In genomic region chr12:94644141-94644575, GRCh38 we compare ENCODE assay signal across 8 cellular contexts. TPM values are rescaled to one million over a fixed set of nuclear protein-coding genes. Genes with fewer than 3 reads are reported as not detected.
DNase-seq lines count a peak whose midpoint lies in the region; ATAC-seq and TF ChIP-seq lines count a peak whose summit lies in the region.

No MANE protein-coding gene starts in this region.

- H3K9ac ChIP-seq in mesendoderm (ENCODE audit: low read length) = no peak overlapping the region

- H2BK5ac ChIP-seq in mesendoderm (ENCODE audit: low read length) = no peak overlapping the region

- H3K79me1 ChIP-seq in mesendoderm (ENCODE audit: low read length) = no peaks in the 10 kb centered on the region

- H3K9me3 ChIP-seq in mucosa of descending colon = no peaks in the 10 kb centered on the region
- H3K9me3 ChIP-seq in hepatocyte (ENCODE audit: low read depth) = no peaks in the 10 kb centered on the region

- H4K8ac ChIP-seq in mesendoderm (ENCODE audit: low read depth, low read length) = no peak overlapping the region

- WGBS in mesendoderm (ENCODE audit: extremely low coverage, insufficient coverage, low lambda C conversion rate) = no CpG with 5 or more reads among the region's 9 CpGs
- WGBS in hepatocyte (ENCODE audit: low lambda C conversion rate, missing lambda C conversion rate) = 94% methylated on average over 9 of the region's 9 CpGs

- H3K79me2 ChIP-seq in mesendoderm (ENCODE audit: control insufficient read depth, insufficient read depth, low read length) = no peaks in the 10 kb centered on the region
- H3K79me2 ChIP-seq in hepatocyte = peaks cover 19% of the 10 kb centered on the region

- no peaks in the 10 kb centered on the region for H3K36me3 ChIP-seq in mucosa of descending colon (ENCODE audit: low read depth)
- no peaks in the 10 kb centered on the region for H3K36me3 ChIP-seq in mesendoderm (ENCODE audit: control insufficient read depth, insufficient read depth, low read length)
- H3K36me3 ChIP-seq in hepatocyte (replicated peaks; ENCODE audit: insufficient read depth, low read depth) = no peaks in the 10 kb centered on the region

- H2BK15ac ChIP-seq in mesendoderm (replicated peaks; ENCODE audit: low read depth) = no peak overlapping the region

- DNase-seq in HPDE6-E6E7 (ENCODE audit: extremely low spot score) = peak; percentile 72
- DNase-seq in amniotic epithelial cell (ENCODE audit: low read depth) = peak; percentile 84
- no peak for DNase-seq in mucosa of descending colon
- no peak for DNase-seq in mesendoderm
- no peak for DNase-seq in hepatocyte (ENCODE audit: low spot score)
- no peak for DNase-seq in NCI-H748 (lab: John Stamatoyannopoulos, UW; ENCODE audit: unreplicated experiment)
- no peak for DNase-seq in NCI-H1694 treated with DMSO at 0.1 percent for 48 hours (lab: John Stamatoyannopoulos, UW)

- no peak overlapping the region for H3K56ac ChIP-seq in mesendoderm (ENCODE audit: low read length)

- no peaks in the 10 kb centered on the region for H4K20me1 ChIP-seq in hepatocyte (ENCODE audit: insufficient read depth, poor library complexity, severe bottlenecking)

- H3K4me3 ChIP-seq in mucosa of descending colon = no peak overlapping the region
- no peak overlapping the region for H3K4me3 ChIP-seq in mesendoderm (ENCODE audit: low read length)
- no peak overlapping the region for H3K4me3 ChIP-seq in hepatocyte

- no peak overlapping the region for H2BK120ac ChIP-seq in mesendoderm (ENCODE audit: low read depth, low read length)

- no peak overlapping the region for H3K23ac ChIP-seq in mesendoderm (ENCODE audit: low read length)

- H3K4me1 ChIP-seq in mucosa of descending colon (ENCODE audit: low read depth) = peaks cover 14% of the 10 kb centered on the region
- H3K4me1 ChIP-seq in mesendoderm (ENCODE audit: control insufficient read depth, low read depth, low read length) = no peaks in the 10 kb centered on the region
- H3K4me1 ChIP-seq in hepatocyte (ENCODE audit: insufficient read depth) = no peaks in the 10 kb centered on the region

- intact Hi-C loops in mucosa of descending colon (cut with DNase I, micrococcal nuclease) = no loop called here

- no peak overlapping the region for H2AK5ac ChIP-seq in mesendoderm (ENCODE audit: low read length)

- H3K27ac ChIP-seq in mesendoderm (ENCODE audit: low read depth, low read length) = no peak overlapping the region
- H3K27ac ChIP-seq in hepatocyte = no peak overlapping the region

- ATAC-seq in GM19324 (IDR thresholded peaks at IDR 0.05; ENCODE audit: low FRiP score, unreplicated experiment) (peak; percentile 47), mucosa of descending colon (peak; percentile 47)

- no peak overlapping the region for H3K18ac ChIP-seq in mesendoderm (ENCODE audit: low read length)

- H3K4me2 ChIP-seq in mesendoderm (ENCODE audit: low read length) (no peak overlapping the region), hepatocyte (no peak overlapping the region)

- TF ChIP-seq CTCF in mucosa of descending colon (IDR thresholded peaks at IDR 0.05) (no peak), hepatocyte (IDR thresholded peaks at IDR 0.05; ENCODE audit: poor library complexity) (no peak)

- no peak overlapping the region for H2AFZ ChIP-seq in hepatocyte

- no peak overlapping the region for H4K5ac ChIP-seq in mesendoderm (ENCODE audit: low read length)

- no peak overlapping the region for H3K4ac ChIP-seq in mesendoderm (ENCODE audit: low read depth, low read length)

- H3K27me3 ChIP-seq in mesendoderm (ENCODE audit: insufficient read depth, low read length, poor library complexity) (no peaks in the 10 kb centered on the region), hepatocyte (no peaks in the 10 kb centered on the region)

- H3K9me2 ChIP-seq in hepatocyte (replicated peaks; ENCODE audit: insufficient read depth) = no peaks in the 10 kb centered on the region

RNA-seq across cellular contexts. Expression of gene TMCC3, which starts 6.2 kb away (rescaled TPM):
- 10 to 100 TPM; 40.8 to 97.2 (median 92.0) TPM for total RNA-seq in mucosa of descending colon
- polyA plus RNA-seq in mesendoderm (2013, experiment 1 of 2) = 0.53 TPM
- polyA plus RNA-seq in mesendoderm (2013, experiment 2 of 2) = 0.67 TPM
- 4.5 and 7.8 TPM in 2 replicates for total RNA-seq in hepatocyte
- 4.0 and 5.7 TPM in 2 replicates for polyA plus RNA-seq in hepatocyte

Comparison
In these comparisons a context has a peak if more than half of its experiments do, and no peak if none do; other contexts are left out.
1. DNase-seq: peak in HPDE6-E6E7 (single experiment) and amniotic epithelial cell (single experiment); none in mucosa of descending colon (0 of 3), mesendoderm (single experiment), hepatocyte (single experiment), NCI-H748 (single experiment) and NCI-H1694 treated with DMSO at 0.1 percent for 48 hours (single experiment).